Comparison of ENCODE assay signal across 21 cellular contexts in the genomic region with DNA sequence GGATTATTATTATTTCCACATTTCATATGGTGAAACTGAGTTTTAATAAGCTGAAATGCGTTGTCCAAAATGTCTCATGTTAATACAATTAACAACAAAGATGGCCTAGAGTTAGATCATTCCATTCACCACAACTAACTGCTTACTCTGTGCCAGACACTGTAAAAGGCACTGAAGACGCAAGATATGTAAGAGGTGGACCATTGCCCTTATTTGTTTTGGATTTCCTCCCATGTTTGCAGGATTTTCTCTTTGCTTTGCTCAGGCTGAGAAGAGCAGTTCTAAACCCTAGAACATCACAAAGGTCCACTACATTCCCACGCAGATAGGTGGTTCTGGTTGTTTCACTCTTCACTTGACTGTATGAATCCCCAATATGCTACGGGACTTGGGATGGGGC.
A peak's percentile ranks its signal among the peaks of the same experiment; 100 is the strongest.
DNase-seq lines count a peak whose midpoint lies in the region; ATAC-seq and TF ChIP-seq lines count a peak whose summit lies in the region.
"Had no signal": no experiment of that assay in that cellular context is flagged by ENCODE, and none has a peak within 500 bp of the region (broad histone marks: within the 10 kb centered on the region; RNA-seq: fewer than 3 reads in every experiment).

No MANE protein-coding gene starts in this region.

- no peak for TF ChIP-seq POLR2A in breast epithelium (IDR thresholded peaks at IDR 0.05)
- TF ChIP-seq POLR2A in prostate gland (IDR thresholded peaks at IDR 0.05): no peak
- TF ChIP-seq POLR2A in vagina (IDR thresholded peaks at IDR 0.05): no peak
- TF ChIP-seq POLR2A in tibial nerve (IDR thresholded peaks at IDR 0.05): no peak

- in situ Hi-C loops in mammary epithelial cell (cut with MboI; ENCODE audit: low sequenced_read_pairs in 2 of 2): no loop called here
- in situ Hi-C loops in astrocyte of the spinal cord (cut with HindIII; ENCODE audit: low sequenced_read_pairs): no loop called here

- H3K4me1 ChIP-seq in mammary epithelial cell (ENCODE audit: insufficient read depth, low read length) (no peaks in the 10 kb centered on the region), breast epithelium (no peaks in the 10 kb centered on the region), prostate gland (replicated peaks) (no peaks in the 10 kb centered on the region), vagina (no peaks in the 10 kb centered on the region), tibial nerve (no peaks in the 10 kb centered on the region)
- H3K4me1 ChIP-seq: Caco-2 had no signal

- CTCF ChIA-PET in mammary epithelial cell (lab: Charles Lee; ENCODE audit: low non-redundant PET): no interaction called here

- no peaks in the 10 kb centered on the region for H3K27me3 ChIP-seq in mammary epithelial cell (ENCODE audit: insufficient read depth, low read length)
- H3K27me3 ChIP-seq in breast epithelium: no peaks in the 10 kb centered on the region
- H3K27me3 ChIP-seq in prostate gland (replicated peaks; ENCODE audit: insufficient read depth): no peaks in the 10 kb centered on the region
- no peaks in the 10 kb centered on the region for H3K27me3 ChIP-seq in vagina
- H3K27me3 ChIP-seq in tibial nerve: no peaks in the 10 kb centered on the region

- no peaks in the 10 kb centered on the region for H4K20me1 ChIP-seq in mammary epithelial cell (ENCODE audit: insufficient read depth, low read length)

- no peaks in the 10 kb centered on the region for H3K36me3 ChIP-seq in mammary epithelial cell (ENCODE audit: insufficient read depth, low read length)
- H3K36me3 ChIP-seq in breast epithelium: no peaks in the 10 kb centered on the region
- no peaks in the 10 kb centered on the region for H3K36me3 ChIP-seq in prostate gland
- no peaks in the 10 kb centered on the region for H3K36me3 ChIP-seq in vagina
- H3K36me3 ChIP-seq in tibial nerve: no peaks in the 10 kb centered on the region

- no peak overlapping the region for H3K4me3 ChIP-seq in mammary epithelial cell (replicated peaks in 1 of 3; ENCODE audit: insufficient read depth in 1 of 3, low read depth in 2 of 3, low read length in 3 of 3)
- H3K4me3 ChIP-seq in breast epithelium: no peak overlapping the region
- no peak overlapping the region for H3K4me3 ChIP-seq in astrocyte of the spinal cord (ENCODE audit: low read depth, low read length)
- no peak overlapping the region for H3K4me3 ChIP-seq in prostate gland
- no peak overlapping the region for H3K4me3 ChIP-seq in vagina
- no peak overlapping the region for H3K4me3 ChIP-seq in coronary artery
- H3K4me3 ChIP-seq in tibial nerve: no peak overlapping the region
- H3K4me3 ChIP-seq: GM12878 had no signal

- TF ChIP-seq EP300 in tibial nerve (IDR thresholded peaks at IDR 0.05): no peak

- BruUV-seq in mammary epithelial cell (replicated peaks; lab: Mats Ljungman, UMichigan): no TSS peak

- H3K9me3 ChIP-seq in mammary epithelial cell (replicated peaks; ENCODE audit: insufficient read depth, low read length) (no peaks in the 10 kb centered on the region), breast epithelium (no peaks in the 10 kb centered on the region), prostate gland (no peaks in the 10 kb centered on the region), vagina (no peaks in the 10 kb centered on the region), tibial nerve (no peaks in the 10 kb centered on the region)

- peak overlapping the region; percentile 54 for H2AFZ ChIP-seq in mammary epithelial cell (ENCODE audit: low read depth, low read length)

- intact Hi-C loops in mammary epithelial cell (cut with micrococcal nuclease) (no loop called here), breast epithelium (cut with DNase I; ENCODE audit: low total_unique reads) (no loop called here), prostate gland (cut with DNase I) (no loop called here), vagina (cut with DNase I) (no loop called here)

- no peak overlapping the region for H3K4me2 ChIP-seq in mammary epithelial cell (ENCODE audit: insufficient read depth, low read depth, low read length)

- peak; percentile 84 for ATAC-seq in left lobe of liver

- WGBS in mammary epithelial cell (ENCODE audit: low coverage, missing lambda C conversion rate): 88% methylated on average over 4 of the region's 4 CpGs
- WGBS in prostate gland: 34% methylated on average over 4 of the region's 4 CpGs
- 70 to 71% methylated on average over 4 of the region's 4 CpGs for WGBS in tibial nerve, 2 donors

- H3K79me2 ChIP-seq in mammary epithelial cell (ENCODE audit: insufficient read depth, low read length): no peaks in the 10 kb centered on the region

- no peak for DNase-seq in mammary epithelial cell
- no peak for DNase-seq in breast epithelium (ENCODE audit: low spot score in 2 of 2)
- DNase-seq in astrocyte of the spinal cord (ENCODE audit: low read depth, low spot score): peak; percentile 22
- DNase-seq in left lobe of liver (ENCODE audit: low spot score): no peak
- peak; percentile 7 for DNase-seq in prostate gland (ENCODE audit: low spot score)
- no peak for DNase-seq in vagina (ENCODE audit: extremely low spot score in 2 of 2)
- no peak for DNase-seq in coronary artery (ENCODE audit: low spot score)
- DNase-seq in tibial nerve (ENCODE audit: low spot score in 2 of 2): no peak
- DNase-seq: Caco-2; CD4-positive, alpha-beta T cell; EL; GOT3; KG1; MV-4-11; NCI-H1436; NCI-H1930; NCI-H2171; OCI-M1; SIG-M5 had no signal

- no peak overlapping the region for H3K9ac ChIP-seq in mammary epithelial cell (ENCODE audit: insufficient read depth, low read length)

- dilution Hi-C loops in mammary epithelial cell (cut with HindIII; ENCODE audit: low sequenced_read_pairs): no loop called here

- H3K27ac ChIP-seq in mammary epithelial cell (ENCODE audit: insufficient read depth, low read depth, low read length) (no peak overlapping the region), breast epithelium (no peak overlapping the region), prostate gland (no peak overlapping the region), vagina (no peak overlapping the region), coronary artery (no peak overlapping the region), tibial nerve (no peak overlapping the region)
- H3K27ac ChIP-seq: RWPE1 had no signal

- TF ChIP-seq CTCF in mammary epithelial cell (conservative IDR thresholded peaks at IDR 0.05 in 1 of 2, IDR thresholded peaks at IDR 0.05 in 1 of 2; ENCODE audit: extremely low read depth in 1 of 2, insufficient read depth in 1 of 2, low read depth in 1 of 2, low read length in 2 of 2): no peak
- no peak for TF ChIP-seq CTCF in breast epithelium (IDR thresholded peaks at IDR 0.05)
- no peak for TF ChIP-seq CTCF in astrocyte of the spinal cord (IDR thresholded peaks at IDR 0.05; ENCODE audit: low read depth, low read length)
- TF ChIP-seq CTCF in prostate gland (IDR thresholded peaks at IDR 0.05): no peak
- no peak for TF ChIP-seq CTCF in vagina (IDR thresholded peaks at IDR 0.05)
- TF ChIP-seq CTCF in coronary artery (IDR thresholded peaks at IDR 0.05): no peak
- no peak for TF ChIP-seq CTCF in tibial nerve (IDR thresholded peaks at IDR 0.05)

Comparison
In these comparisons a context has a peak if more than half of its experiments do, and no peak if none do; other contexts are left out.
1. DNase-seq: peak in astrocyte of the spinal cord (single experiment) and prostate gland (single experiment); none in mammary epithelial cell (single experiment), breast epithelium (0 of 2), left lobe of liver (single experiment), vagina (0 of 2), coronary artery (single experiment) and tibial nerve (0 of 2).